24 cellular contexts compared by ENCODE assay signal in genomic region chr11:1696608-1697570, GRCh38. TPM values are rescaled to one million over a fixed set of nuclear protein-coding genes. Genes with fewer than 3 reads are reported as not detected.
"Had no signal": no experiment of that assay in that cellular context is flagged by ENCODE, and none has a peak within 500 bp of the region (broad histone marks: within the 10 kb centered on the region; RNA-seq: fewer than 3 reads in every experiment).

Gene KRTAP5-6 (plus strand): TSS chr11:1697195. CDS start chr11:1697246, 51 bp downstream.

- ATAC-seq: activated CD4-positive, CD25-positive, alpha-beta regulatory T cell treated with anti-CD3 and anti-CD28 coated beads, Interleukin-2, amount 50 U/mL, for 24 hours; activated CD8-positive, alpha-beta memory T cell treated with anti-CD3 and anti-CD28 coated beads, Interleukin-2, amount 10 ng/mL, durations not matched to agents 7 days and 5 days; activated CD8-positive, alpha-beta T cell treated with anti-CD3 and anti-CD28 coated beads for 36 hours; activated naive CD8-positive, alpha-beta T cell treated with anti-CD3 and anti-CD28 coated beads, Interleukin-2, amount 50 U/mL, for 24 hours; gastroesophageal sphincter; mucosa of descending colon; stimulated activated naive B cell treated with anti-CD40 and anti-IgM and Interleukin-4, amounts not matched to agents 10 μg/mL and 1 μg/mL and 100 μg/mL, for 72 hours had no signal

- H3K27ac Mint-ChIP-seq: activated CD4-positive, alpha-beta T cell treated with anti-CD3 and anti-CD28 coated beads, Interleukin-2, amount 10 ng/mL, durations not matched to agents 7 days and 5 days; activated CD8-positive, alpha-beta memory T cell treated with anti-CD3 and anti-CD28 coated beads, Interleukin-2, amount 10 ng/mL, durations not matched to agents 7 days and 5 days; activated CD8-positive, alpha-beta T cell treated with anti-CD3 and anti-CD28 coated beads for 36 hours; activated naive CD8-positive, alpha-beta T cell treated with anti-CD3 and anti-CD28 coated beads, Interleukin-2, amount 50 U/mL, for 24 hours; brain; stimulated activated naive B cell treated with anti-CD40 and anti-IgM and Interleukin-4, amounts not matched to agents 10 μg/mL and 1 μg/mL and 100 μg/mL, for 72 hours had no signal

- H3K36me3 ChIP-seq: esophagus squamous epithelium, gastroesophageal sphincter, prostate gland, transverse colon had no signal

- H3K9me3 ChIP-seq: esophagus squamous epithelium, gastroesophageal sphincter, mucosa of descending colon, prostate gland, transverse colon had no signal

- DNase-seq: activated CD4-positive, alpha-beta T cell treated with anti-CD3 and anti-CD28 coated beads, Interleukin-2, amount 10 ng/mL, durations not matched to agents 7 days and 5 days; activated CD8-positive, alpha-beta T cell treated with anti-CD3 and anti-CD28 coated beads for 36 hours; activated effector memory CD4-positive, alpha-beta T cell treated with anti-CD3 and anti-CD28 coated beads, Interleukin-2, amount 50 U/mL, for 16 hours; activated naive CD4-positive, alpha-beta T cell treated with anti-CD3 and anti-CD28 coated beads, Interleukin-2, amount 50 U/mL, for 16 hours; activated naive CD8-positive, alpha-beta T cell treated with anti-CD3 and anti-CD28 coated beads, Interleukin-2, amount 50 U/mL, for 24 hours; activated T-cell treated with anti-CD3 and anti-CD28 coated beads for 4 hours; dorsolateral prefrontal cortex; esophagus squamous epithelium; hypothalamus; mesenchymal stem cell; mucosa of descending colon; stimulated activated CD4-positive, alpha-beta T cell treated with anti-CD3 and anti-CD28 coated beads, Interleukin-1b, Interleukin-23, amount 100 ng/mL, for 48 hours; stimulated activated naive B cell treated with anti-CD40 and anti-IgM and Interleukin-4, amounts not matched to agents 10 μg/mL and 1 μg/mL and 100 μg/mL, for 72 hours; transverse colon had no signal

- H3K4me3 Mint-ChIP-seq: activated CD4-positive, alpha-beta T cell treated with anti-CD3 and anti-CD28 coated beads, Interleukin-2, amount 10 ng/mL, durations not matched to agents 7 days and 5 days; activated CD8-positive, alpha-beta memory T cell treated with anti-CD3 and anti-CD28 coated beads, Interleukin-2, amount 10 ng/mL, durations not matched to agents 7 days and 5 days; activated CD8-positive, alpha-beta T cell treated with anti-CD3 and anti-CD28 coated beads for 36 hours; activated naive CD8-positive, alpha-beta T cell treated with anti-CD3 and anti-CD28 coated beads, Interleukin-2, amount 50 U/mL, for 24 hours; stimulated activated naive B cell treated with anti-CD40 and anti-IgM and Interleukin-4, amounts not matched to agents 10 μg/mL and 1 μg/mL and 100 μg/mL, for 72 hours had no signal

- H3K4me3 ChIP-seq: dorsolateral prefrontal cortex, esophagus squamous epithelium, gastroesophageal sphincter, mucosa of descending colon, prostate gland, transverse colon had no signal

- H3K36me3 Mint-ChIP-seq: brain; stimulated activated naive B cell treated with anti-CD40 and anti-IgM and Interleukin-4, amounts not matched to agents 10 μg/mL and 1 μg/mL and 100 μg/mL, for 72 hours had no signal

- H3K27ac ChIP-seq: dorsolateral prefrontal cortex, esophagus squamous epithelium, gastroesophageal sphincter, prostate gland, transverse colon, VCaP had no signal

RNA-seq across cellular contexts. Expression of gene KRTAP5-6, which starts in this region (rescaled TPM):
- total RNA-seq: activated CD4-positive, alpha-beta T cell treated with anti-CD3 and anti-CD28 coated beads, Interleukin-2, amount 10 ng/mL, durations not matched to agents 7 days and 5 days; activated CD8-positive, alpha-beta memory T cell treated with anti-CD3 and anti-CD28 coated beads, Interleukin-2, amount 10 ng/mL, durations not matched to agents 7 days and 5 days; activated CD8-positive, alpha-beta T cell treated with anti-CD3 and anti-CD28 coated beads for 36 hours; cardiac septum; esophagus squamous epithelium; gastroesophageal sphincter; mucosa of descending colon; osteocyte; prostate gland; T-helper 2 cell treated with Interferon-gamma antibody and Interleukin-4, amounts not matched to agents 100 ng/mL and 5 ng/mL, for 36 hours; temporal lobe; transverse colon had no signal
